Comparison of ENCODE assay signal across 7 cellular contexts in genomic region chr7:23469150-23469960, GRCh38. TPM values are rescaled to one million over a fixed set of nuclear protein-coding genes. Genes with fewer than 3 reads are reported as not detected.
DNase-seq lines count a peak whose midpoint lies in the region; ATAC-seq, FAIRE-seq and TF ChIP-seq lines count a peak whose summit lies in the region.

No MANE protein-coding gene starts in this region.

- peak; percentile 32 for TF ChIP-seq CTCF in GM12874 (IDR thresholded peaks at IDR 0.05; ENCODE audit: insufficient read depth, low read depth, low read length)
- TF ChIP-seq CTCF in IMR-90 (conservative IDR thresholded peaks at IDR 0.05; ENCODE audit: low read depth, low read length): 0 out of 2 replicates have a peak, but pooled peaks have one; percentile 19
- TF ChIP-seq CTCF in gastrocnemius medialis (IDR thresholded peaks at IDR 0.05 in 4 of 5, conservative IDR thresholded peaks at IDR 0.05 in 1 of 5): no peak

- peak overlapping the region; percentile 85 for H4K91ac ChIP-seq in IMR-90 (ENCODE audit: insufficient read depth, low read depth, low read length)

- FAIRE-seq in GM19239 (lab: Jason Lieb, UNC): no peak

- intact Hi-C loops in IMR-90 (cut with micrococcal nuclease) (no loop called here), gastrocnemius medialis (cut with DNase I; ENCODE audit: low total_unique reads) (no loop called here)

- H4K8ac ChIP-seq in IMR-90 (ENCODE audit: low read depth in 2 of 2, low read length in 2 of 2): peak overlapping the region; percentile 79 to 83; a peak in 3 of 4 replicates

- no TSS peak for BruUV-seq in IMR-90 (replicated peaks; lab: Mats Ljungman, UMichigan)

- H2BK20ac ChIP-seq in IMR-90 (ENCODE audit: low read depth, low read length): no peak overlapping the region

- H3K9me1 ChIP-seq in IMR-90 (ENCODE audit: insufficient read depth, low read length): peaks cover 5% of the 10 kb centered on the region

- peaks cover 10% of the 10 kb centered on the region for H3K4me1 ChIP-seq in IMR-90 (ENCODE audit: control insufficient read depth, insufficient read depth, low read length)
- peaks cover 19 to 33% of the 10 kb centered on the region in 2 donors for H3K4me1 ChIP-seq in gastrocnemius medialis

- H4K5ac ChIP-seq in IMR-90 (ENCODE audit: low read depth, low read length): peak overlapping the region; percentile 67

- peak overlapping the region; percentile 97 for H2AK9ac ChIP-seq in IMR-90 (replicated peaks; ENCODE audit: low read depth, low read length, poor library complexity)

- peaks cover 0 to 29% of the 10 kb centered on the region in 2 experiments; a peak in 2 of 4 replicates for H3K79me1 ChIP-seq in IMR-90 (ENCODE audit: low read depth in 1 of 2, low read length in 2 of 2)

- H3K4me3 ChIP-seq in IMR-90 (ENCODE audit: insufficient read depth, low read depth, low read length) (peak overlapping the region; percentile 57), gastrocnemius medialis (peak overlapping the region; percentile 24 to 40 (median 33))

- H3K9me3 ChIP-seq in IMR-90 (ENCODE audit: control insufficient read depth, insufficient read depth, low read length) (no peaks in the 10 kb centered on the region), gastrocnemius medialis (no peaks in the 10 kb centered on the region)

- H3K18ac ChIP-seq in IMR-90 (ENCODE audit: low read depth, low read length): peak overlapping the region; percentile 79

- peaks cover 25% of the 10 kb centered on the region for H4K20me1 ChIP-seq in IMR-90 (ENCODE audit: insufficient read depth, low read length)

- peak overlapping the region; percentile 96 for H3K9ac ChIP-seq in IMR-90 (ENCODE audit: low read depth, low read length)

- peak overlapping the region; percentile 86 for H2AK5ac ChIP-seq in IMR-90 (ENCODE audit: low read depth, low read length)

- CTCF ChIA-PET in IMR-90 (lab: Yijun Ruan, JAX): interaction anchor here (0.9 kb wide), 1 partner anchor 9 kb away, joined by 3 read pairs; no protein-coding TSS in a partner anchor

- peak overlapping the region; percentile 85 for H2AFZ ChIP-seq in IMR-90 (replicated peaks; ENCODE audit: low read length, poor library complexity)

- 0 out of 2 replicates have a peak, but pooled peaks have one; percentile 0 for ATAC-seq in IMR-90 (ENCODE audit: low read depth)
- ATAC-seq in gastrocnemius medialis: peak in 1 of 2 donors; percentile 21
- no peak for ATAC-seq in HG03039 (IDR thresholded peaks at IDR 0.05; ENCODE audit: unreplicated experiment)

- H3K36me3 ChIP-seq in IMR-90 (ENCODE audit: control insufficient read depth, insufficient read depth, low read length) (no peaks in the 10 kb centered on the region), gastrocnemius medialis (no peaks in the 10 kb centered on the region)

- peak overlapping the region; percentile 88 for H3K4ac ChIP-seq in IMR-90 (ENCODE audit: low read depth, low read length)

- H3K27me3 ChIP-seq in IMR-90 (ENCODE audit: control insufficient read depth, insufficient read depth, low read length) (no peaks in the 10 kb centered on the region), gastrocnemius medialis (peaks cover 94 to 96% (median 95%) of the 10 kb centered on the region in 3 donors)

- dilution Hi-C loops in IMR-90 (cut with HindIII; ENCODE audit: low sequenced_read_pairs, unreplicated experiment): no loop called here

- no peak overlapping the region; the same call in 1 of the 3 replicates for H2BK15ac ChIP-seq in IMR-90 (ENCODE audit: low read depth, low read length)

- TF ChIP-seq RAD21 in IMR-90 (IDR thresholded peaks at IDR 0.05; ENCODE audit: low read length): no peak; the same call in 1 of the 2 replicates

- peak overlapping the region; percentile 97 for H3K14ac ChIP-seq in IMR-90 (replicated peaks; ENCODE audit: low read depth, low read length)

- peak overlapping the region; percentile 97 for H2BK5ac ChIP-seq in IMR-90 (ENCODE audit: low read depth, low read length, poor library complexity, severe bottlenecking)

- no peak for DNase-seq in IMR-90
- peak; percentile 57 for DNase-seq in activated T-cell treated with anti-CD3 and anti-CD28 coated beads, Interleukin-2, amount 50 U/mL, for 1 hour
- peak; percentile 31 for DNase-seq in glomerular visceral epithelial cell (ENCODE audit: extremely low spot score)
- DNase-seq in gastrocnemius medialis: no peak
- DNase-seq in GM19239 (ENCODE audit: insufficient read length, low spot score): no peak

- H2BK120ac ChIP-seq in IMR-90 (ENCODE audit: low read depth, low read length): peak overlapping the region; percentile 62

- WGBS in IMR-90 (ENCODE audit: extremely low coverage in 2 of 2, insufficient read length in 1 of 2), 2 experiments: 0% methylated on average over 41 of the region's 91 CpGs; no CpG with 5 or more reads in 1 of the 2 experiments

- peak overlapping the region; percentile 86 for H3K27ac ChIP-seq in IMR-90 (ENCODE audit: insufficient read depth, low read length)
- H3K27ac ChIP-seq in gastrocnemius medialis: no peak overlapping the region

- H3K4me2 ChIP-seq in IMR-90 (ENCODE audit: low read depth, low read length): peak overlapping the region; percentile 92

- in situ Hi-C loops in IMR-90 (cut with MboI; ENCODE audit: low sequenced_read_pairs): no loop called here
- in situ Hi-C loops in gastrocnemius medialis (cut with MboI; ENCODE audit: low sequenced_read_pairs in 4 of 4): no loop called here

- TF ChIP-seq POLR2A in IMR-90 (IDR thresholded peaks at IDR 0.05; ENCODE audit: low read depth, low read length) (no peak), gastrocnemius medialis (IDR thresholded peaks at IDR 0.05) (no peak)

- peak overlapping the region; percentile 87 for H3K23ac ChIP-seq in IMR-90 (ENCODE audit: low read depth, low read length)

- POLR2A ChIA-PET in IMR-90 (lab: Charles Lee; ENCODE audit: unreplicated experiment): no interaction called here

- peak overlapping the region; percentile 99 for H3K56ac ChIP-seq in IMR-90 (ENCODE audit: extremely low read depth, insufficient read depth, low read length)

TF ChIP-seq in IMR-90, 13 proteins besides CTCF, POLR2A, EP300 and RAD21:
- TF ChIP-seq MAZ (IDR thresholded peaks at IDR 0.05; ENCODE audit: borderline replicate concordance, low read depth, low read length) (peak; percentile 49; the same call in 1 of the 2 replicates), USF2 (IDR thresholded peaks at IDR 0.05; ENCODE audit: low read depth, low read length) (no peak), SMC3 (IDR thresholded peaks at IDR 0.05; ENCODE audit: low read depth, low read length) (no peak; the same call in 1 of the 2 replicates)
TF ChIP-seq in IMR-90: peak in this region for 1.

RNA-seq across cellular contexts. Expression of gene IGF2BP3, which starts 0.9 kb away (rescaled TPM):
- 59.3 and 94.2 TPM in 2 replicates for total RNA-seq in IMR-90 (2012; rRNA removed)
- 47.6 and 50.9 TPM in 2 replicates for polyA plus RNA-seq in IMR-90 (2012; rRNA removed)
- polyA plus RNA-seq in IMR-90 (2012; cell fraction: cytosol; rRNA removed): 13.2 and 16.4 TPM in 2 replicates
- polyA plus RNA-seq in IMR-90 (2012; cell fraction: nucleus; rRNA removed; ENCODE audit: low replicate concordance): 34.2 and 98.3 TPM in 2 replicates
- under 1 TPM in 1 of 4 donors, not detected in 3; 0.51 TPM for total RNA-seq in gastrocnemius medialis

Comparison
In these comparisons a context has a peak if more than half of its experiments do, and no peak if none do; other contexts are left out.
1. CTCF ChIP-seq: peak in GM12874 (single experiment) and IMR-90 (single experiment); none in gastrocnemius medialis (0 of 5).
2. DNase-seq: peak in activated T-cell treated with anti-CD3 and anti-CD28 coated beads, Interleukin-2, amount 50 U/mL, for 1 hour (single experiment) and glomerular visceral epithelial cell (single experiment); none in IMR-90 (single experiment), gastrocnemius medialis (0 of 2) and GM19239 (single experiment).
3. RNA of gene IGF2BP3, which starts 0.9 kb away (total RNA-seq): 59.3 to 94.2 TPM in IMR-90; 0.51 TPM in gastrocnemius medialis; every median in the first group is over 10 times any median in the second.